ENCODE assay signal across 30 cellular contexts in genomic region chr11:118276422-118276821, GRCh38. TPM values are rescaled to one million over a fixed set of nuclear protein-coding genes. Genes with fewer than 3 reads are reported as not detected.
DNase-seq lines count a peak whose midpoint lies in the region; ATAC-seq and TF ChIP-seq lines count a peak whose summit lies in the region.
"Had no signal": no experiment of that assay in that cellular context is flagged by ENCODE, and none has a peak within 500 bp of the region (broad histone marks: within the 10 kb centered on the region; RNA-seq: fewer than 3 reads in every experiment).

No MANE protein-coding gene starts in this region.

- no peak overlapping the region for H3K4me2 ChIP-seq in parathyroid adenoma (ENCODE audit: low read length)

- peaks cover 49% of the 10 kb centered on the region for H3K4me1 Mint-ChIP-seq in T-helper 1 cell treated with Interleukin-12 subunit alpha and Interleukin-12 subunit beta and Interleukin-4 antibody, amounts not matched to agents 30 μg/mL and 1 μg/mL, for 36 hours (ENCODE audit: low read depth)
- peaks cover 32% of the 10 kb centered on the region for H3K4me1 Mint-ChIP-seq in HFFc6 (ENCODE audit: low read depth)

- H3K27ac ChIP-seq in RWPE2 (ENCODE audit: poor library complexity, severe bottlenecking) (peak overlapping the region; percentile 93), parathyroid adenoma (no peak overlapping the region), right atrium auricular region (no peak overlapping the region)
- H3K27ac ChIP-seq: 22Rv1, neutrophil, tibial artery had no signal

- H3K36me3 Mint-ChIP-seq in T-helper 1 cell treated with Interleukin-12 subunit alpha and Interleukin-12 subunit beta and Interleukin-4 antibody, amounts not matched to agents 30 μg/mL and 1 μg/mL, for 36 hours (ENCODE audit: low read depth), result no peaks in the 10 kb centered on the region
- no peaks in the 10 kb centered on the region for H3K36me3 Mint-ChIP-seq in HFFc6 (ENCODE audit: low read depth)
- H3K36me3 Mint-ChIP-seq: activated naive CD4-positive, alpha-beta T cell treated with anti-CD3 and anti-CD28 coated beads, Interleukin-2, amount 50 U/mL, for 24 hours; CD8-positive, alpha-beta T cell; T-cell had no signal

- H3K27me3 Mint-ChIP-seq in T-helper 1 cell treated with Interleukin-12 subunit alpha and Interleukin-12 subunit beta and Interleukin-4 antibody, amounts not matched to agents 30 μg/mL and 1 μg/mL, for 36 hours (ENCODE audit: low read depth), result no peaks in the 10 kb centered on the region
- no peaks in the 10 kb centered on the region; the same call in 1 of the 2 replicates for H3K27me3 Mint-ChIP-seq in HFFc6 (ENCODE audit: insufficient read depth)
- H3K27me3 Mint-ChIP-seq: activated naive CD4-positive, alpha-beta T cell treated with anti-CD3 and anti-CD28 coated beads, Interleukin-2, amount 50 U/mL, for 24 hours; T-cell had no signal

- H3K9me3 ChIP-seq in RWPE2 (ENCODE audit: severe bottlenecking) (no peaks in the 10 kb centered on the region), parathyroid adenoma (ENCODE audit: control insufficient read depth, low read length) (no peaks in the 10 kb centered on the region), right atrium auricular region (no peaks in the 10 kb centered on the region)
- H3K9me3 ChIP-seq: neutrophil, tibial artery had no signal

- no peak for DNase-seq in T-helper 1 cell
- no peak for DNase-seq in RWPE2 (ENCODE audit: low spot score)
- peak; percentile 19 for DNase-seq in dermis blood vessel endothelial cell
- no peak for DNase-seq in AG20443 (ENCODE audit: low spot score)
- DNase-seq in HFFc6, result no peak
- DNase-seq in right atrium auricular region (ENCODE audit: low spot score), result no peak
- DNase-seq: activated CD4-positive, alpha-beta T cell treated with anti-CD3 and anti-CD28 coated beads, Interleukin-2, amount 10 ng/mL, durations not matched to agents 7 days and 5 days; AML-193; CD8-positive, alpha-beta T cell; DMS79; effector CD4-positive, alpha-beta T cell; KBM-7; kidney glomerular epithelial cell; NCI-H1694 treated with DMSO at 0.1 percent for 48 hours; NCI-H748 treated with DMSO at 0.1 percent for 48 hours; SHP77 treated with DMSO at 0.1 percent for 48 hours; stimulated activated CD4-positive, alpha-beta T cell treated with anti-CD3 and anti-CD28 coated beads, Interleukin-2, amount 100 ng/mL, for 24 hours; stimulated activated naive B cell treated with anti-CD40 and anti-IgM and Interleukin-4, amounts not matched to agents 10 μg/mL and 1 μg/mL and 100 μg/mL, for 72 hours; T-cell; tibial artery had no signal

- H2AFZ ChIP-seq in parathyroid adenoma, result peak overlapping the region; percentile 33

- no peaks in the 10 kb centered on the region for H3K27me3 ChIP-seq in RWPE2 (ENCODE audit: insufficient read depth, poor library complexity, severe bottlenecking)
- no peaks in the 10 kb centered on the region for H3K27me3 ChIP-seq in parathyroid adenoma (ENCODE audit: control insufficient read depth, insufficient read depth, low read length)
- H3K27me3 ChIP-seq in right atrium auricular region, result no peaks in the 10 kb centered on the region

- H3K4me1 ChIP-seq in RWPE2 (ENCODE audit: insufficient read depth, poor library complexity, severe bottlenecking) (peaks cover 41% of the 10 kb centered on the region), parathyroid adenoma (peaks cover 2% of the 10 kb centered on the region), right atrium auricular region (no peaks in the 10 kb centered on the region)
- H3K4me1 ChIP-seq: tibial artery had no signal

- H3K36me3 ChIP-seq in RWPE2 (ENCODE audit: low read depth) (no peaks in the 10 kb centered on the region), parathyroid adenoma (ENCODE audit: control insufficient read depth, insufficient read depth, low read length) (no peaks in the 10 kb centered on the region), right atrium auricular region (no peaks in the 10 kb centered on the region)
- H3K36me3 ChIP-seq: neutrophil, tibial artery had no signal

- H3K4me3 ChIP-seq in RWPE2 (ENCODE audit: severe bottlenecking), result no peak overlapping the region
- no peak overlapping the region for H3K4me3 ChIP-seq in parathyroid adenoma (ENCODE audit: low read depth, low read length)
- no peak overlapping the region for H3K4me3 ChIP-seq in right atrium auricular region
- H3K4me3 ChIP-seq: tibial artery had no signal

- no peak overlapping the region for H3K9ac ChIP-seq in parathyroid adenoma

- no peak overlapping the region for H3K4me3 Mint-ChIP-seq in T-helper 1 cell treated with Interleukin-12 subunit alpha and Interleukin-12 subunit beta and Interleukin-4 antibody, amounts not matched to agents 30 μg/mL and 1 μg/mL, for 36 hours
- H3K4me3 Mint-ChIP-seq in HFFc6, result no peak overlapping the region
- H3K4me3 Mint-ChIP-seq: activated CD4-positive, alpha-beta T cell treated with anti-CD3 and anti-CD28 coated beads, Interleukin-2, amount 10 ng/mL, durations not matched to agents 7 days and 5 days; activated naive CD4-positive, alpha-beta T cell treated with anti-CD3 and anti-CD28 coated beads, Interleukin-2, amount 50 U/mL, for 24 hours; CD8-positive, alpha-beta T cell; stimulated activated naive B cell treated with anti-CD40 and anti-IgM and Interleukin-4, amounts not matched to agents 10 μg/mL and 1 μg/mL and 100 μg/mL, for 72 hours; T-cell had no signal

- no peaks in the 10 kb centered on the region for H3K9me3 Mint-ChIP-seq in T-helper 1 cell treated with Interleukin-12 subunit alpha and Interleukin-12 subunit beta and Interleukin-4 antibody, amounts not matched to agents 30 μg/mL and 1 μg/mL, for 36 hours
- no peaks in the 10 kb centered on the region for H3K9me3 Mint-ChIP-seq in HFFc6
- H3K9me3 Mint-ChIP-seq: activated CD4-positive, alpha-beta T cell treated with anti-CD3 and anti-CD28 coated beads, Interleukin-2, amount 10 ng/mL, durations not matched to agents 7 days and 5 days; activated naive CD4-positive, alpha-beta T cell treated with anti-CD3 and anti-CD28 coated beads, Interleukin-2, amount 50 U/mL, for 24 hours; CD8-positive, alpha-beta T cell; stimulated activated naive B cell treated with anti-CD40 and anti-IgM and Interleukin-4, amounts not matched to agents 10 μg/mL and 1 μg/mL and 100 μg/mL, for 72 hours; T-cell had no signal

- TF ChIP-seq CTCF in RWPE2 (IDR thresholded peaks at IDR 0.05; ENCODE audit: poor library complexity, severe bottlenecking), result no peak
- no peak for TF ChIP-seq CTCF in parathyroid adenoma (IDR thresholded peaks at IDR 0.05)
- TF ChIP-seq CTCF in HFFc6 (IDR thresholded peaks at IDR 0.05), result no peak
- no peak for TF ChIP-seq CTCF in right atrium auricular region (IDR thresholded peaks at IDR 0.05)

- H3K79me2 ChIP-seq in parathyroid adenoma, result no peaks in the 10 kb centered on the region

- H3K27ac Mint-ChIP-seq in T-helper 1 cell treated with Interleukin-12 subunit alpha and Interleukin-12 subunit beta and Interleukin-4 antibody, amounts not matched to agents 30 μg/mL and 1 μg/mL, for 36 hours, result peak overlapping the region; percentile 0
- no peak overlapping the region for H3K27ac Mint-ChIP-seq in HFFc6
- H3K27ac Mint-ChIP-seq: activated naive CD4-positive, alpha-beta T cell treated with anti-CD3 and anti-CD28 coated beads, Interleukin-2, amount 50 U/mL, for 24 hours; CD8-positive, alpha-beta T cell; stimulated activated naive B cell treated with anti-CD40 and anti-IgM and Interleukin-4, amounts not matched to agents 10 μg/mL and 1 μg/mL and 100 μg/mL, for 72 hours had no signal

- no peak for ATAC-seq in RWPE2 (ENCODE audit: low read depth)
- ATAC-seq: CD8-positive, alpha-beta T cell had no signal

RNA-seq across cellular contexts. Expression of gene MPZL2, which starts 12.3 kb away (rescaled TPM):
- 73.5 and 98.5 TPM in 2 replicates for total RNA-seq in dermis blood vessel endothelial cell
- not detected for total RNA-seq in HFFc6 (2021; fragmentation: NEBNext Ultra II Directional; extraction: Animal tissue kit (Norgen Biotek cat#: 25700))
- total RNA-seq in right atrium auricular region, result 10 to 100 TPM; 13.8 to 16.8 TPM
- total RNA-seq: chondrocyte, OCI-LY7 had no signal

RNA-seq across cellular contexts. Expression of gene MPZL3, which starts 24.3 kb away (rescaled TPM):
- total RNA-seq in dermis blood vessel endothelial cell (7.3 and 8.7 TPM in 2 replicates), right atrium auricular region (1 to 10 TPM; 1.0 to 2.0 TPM)
- under 1 TPM in 2 of 6 experiments, not detected in 4; 0.21 to 0.33 TPM for total RNA-seq in HFFc6 (2021; fragmentation: NEBNext Ultra II Directional; extraction: Animal tissue kit (Norgen Biotek cat#: 25700))

RNA-seq across cellular contexts. Expression of gene CD3E, which starts 28.1 kb away (rescaled TPM):
- total RNA-seq in dermis blood vessel endothelial cell (not detected in 2 replicates), right atrium auricular region (1 to 10 TPM in 1 of 2 donors, not detected in 1; 1.8 TPM)
- total RNA-seq in HFFc6 (2021; fragmentation: NEBNext Ultra II Directional; extraction: Animal tissue kit (Norgen Biotek cat#: 25700)), result not detected
- total RNA-seq: chondrocyte, glomerular endothelial cell, pulmonary artery endothelial cell, skeletal muscle tissue had no signal

RNA-seq across cellular contexts. Expression of gene JAML, which starts 51.6 kb away (rescaled TPM):
- total RNA-seq in dermis blood vessel endothelial cell (under 0.01 TPM in 1 of 2 replicates, not detected in the other), right atrium auricular region (1 to 10 TPM in 1 of 2 donors, under 1 TPM in 1; 0.48 to 2.2 TPM)
- total RNA-seq in HFFc6 (2021; fragmentation: NEBNext Ultra II Directional; extraction: Animal tissue kit (Norgen Biotek cat#: 25700)), result not detected
- total RNA-seq: chondrocyte, glomerular endothelial cell had no signal

Comparison
In these comparisons a context has a peak if more than half of its experiments do, and no peak if none do; other contexts are left out.
1. RNA of gene MPZL2, which starts 12.3 kb away (total RNA-seq): 73.5 to 98.5 TPM in dermis blood vessel endothelial cell and 13.8 to 16.8 TPM in right atrium auricular region; not detected in HFFc6; every median in the first group is over 10 times any median in the second.